6 cellular contexts compared by ENCODE assay signal in genomic region chr2:234830853-234831252, GRCh38.
"Had no signal": no experiment of that assay in that cellular context is flagged by ENCODE, and none has a peak within 500 bp of the region (broad histone marks: within the 10 kb centered on the region; RNA-seq: fewer than 3 reads in every experiment).

No MANE protein-coding gene starts in this region.

- H3K4me3 Mint-ChIP-seq: GM23338, IgD-negative memory B cell had no signal

- H2AFZ ChIP-seq: GM23338 had no signal

- H3K36me3 Mint-ChIP-seq: IgD-negative memory B cell had no signal

- H3K27ac ChIP-seq: HL-60 had no signal

- DNase-seq: H7, HCEC 1CT, KBM-7 had no signal

- H3K4me1 Mint-ChIP-seq: IgD-negative memory B cell had no signal

- H3K4me2 ChIP-seq: GM23338 had no signal

- H3K9me3 Mint-ChIP-seq: GM23338, IgD-negative memory B cell had no signal

- H3K27ac Mint-ChIP-seq: GM23338, IgD-negative memory B cell had no signal

- ATAC-seq: GM23338 had no signal

- H3K4me3 ChIP-seq: GM23338 had no signal
